Comparison of ENCODE assay signal across 27 cellular contexts in the genomic region with DNA sequence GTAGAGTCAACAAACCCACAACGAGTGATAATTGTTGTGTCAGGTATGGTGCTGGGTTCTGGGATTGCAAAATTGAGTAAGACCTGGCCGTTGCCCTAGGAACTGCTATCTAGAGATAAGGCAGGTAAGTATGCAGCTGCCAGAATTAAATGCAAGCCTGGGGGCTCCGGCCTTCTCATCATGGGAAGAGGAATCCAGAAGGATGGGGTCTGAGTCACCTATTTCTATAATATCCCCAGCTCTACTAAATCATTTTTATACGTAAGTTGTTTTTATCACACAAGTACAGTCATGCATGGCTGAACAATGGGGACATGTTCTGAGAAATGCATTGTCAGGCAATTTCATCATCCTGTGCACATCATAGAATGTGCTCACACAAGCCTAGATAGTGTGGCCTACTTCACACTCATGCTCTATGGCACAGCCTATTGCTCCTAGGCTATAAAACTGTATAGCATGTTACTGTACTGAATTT.
DNase-seq lines count a peak whose midpoint lies in the region; FAIRE-seq and TF ChIP-seq lines count a peak whose summit lies in the region.
"Had no signal": no experiment of that assay in that cellular context is flagged by ENCODE, and none has a peak within 500 bp of the region (broad histone marks: within the 10 kb centered on the region; RNA-seq: fewer than 3 reads in every experiment).

No MANE protein-coding gene starts in this region.

- peaks cover 19% of the 10 kb centered on the region for H3K9me3 Mint-ChIP-seq in Caco-2 (ENCODE audit: unreplicated experiment)
- H3K9me3 Mint-ChIP-seq: activated naive CD8-positive, alpha-beta T cell treated with anti-CD3 and anti-CD28 coated beads, Interleukin-2, amount 50 U/mL, for 24 hours; activated T-helper 2 cell treated with anti-CD3 and anti-CD28 coated beads, Interferon-gamma antibody, Interleukin-2, Interleukin-4, amounts not matched to agents 10 μg/mL and 5 μg/mL and 100 μg/mL, durations not matched to agents 14 hours and 24 hours and 36 hours; CD8-positive, alpha-beta memory T cell; mesothelial cell of epicardium; natural killer cell treated with Interleukin-12 subunit alpha and Interleukin-12 subunit beta and Interleukin-15 and Interleukin-18, amount 100 ng/mL, for 72 hours; T-cell had no signal

- H3K9me2 ChIP-seq in OCI-LY7 (ENCODE audit: insufficient read depth, low read length): no peaks in the 10 kb centered on the region

- TF ChIP-seq POLR2A in erythroblast (IDR thresholded peaks at IDR 0.05; ENCODE audit: low read length): no peak
- TF ChIP-seq POLR2A in H54 (IDR thresholded peaks at IDR 0.05; ENCODE audit: low read depth, low read length): no peak

- no peaks in the 10 kb centered on the region for H3K79me2 ChIP-seq in OCI-LY7 (ENCODE audit: insufficient read depth, low read depth, low read length)

- H3K4me3 ChIP-seq in Caco-2 (ENCODE audit: low read depth, low read length): no peak overlapping the region
- no peak overlapping the region for H3K4me3 ChIP-seq in OCI-LY7 (ENCODE audit: low read depth, low read length, poor library complexity, severe bottlenecking)
- H3K4me3 ChIP-seq: gastrocnemius medialis had no signal

- POLR2A ChIA-PET in Caco-2 (lab: Charles Lee): no interaction called here
- POLR2A ChIA-PET in OCI-LY7 (lab: Charles Lee): interaction anchor here (0.5 kb wide), 1 partner anchor 126 kb away, joined by 5 read pairs; no protein-coding TSS in a partner anchor

- H3K4me1 ChIP-seq in Caco-2 (peaks cover 35% of the 10 kb centered on the region), OCI-LY7 (ENCODE audit: insufficient read depth, low read length, poor library complexity, severe bottlenecking) (no peaks in the 10 kb centered on the region)
- H3K4me1 ChIP-seq: gastrocnemius medialis had no signal

- H3K27me3 Mint-ChIP-seq in Caco-2 (ENCODE audit: insufficient read depth, unreplicated experiment): no peaks in the 10 kb centered on the region
- H3K27me3 Mint-ChIP-seq: activated naive CD8-positive, alpha-beta T cell treated with anti-CD3 and anti-CD28 coated beads, Interleukin-2, amount 50 U/mL, for 24 hours had no signal

- no peaks in the 10 kb centered on the region for H3K27me3 ChIP-seq in Caco-2 (replicated peaks; ENCODE audit: control insufficient read depth, insufficient read depth, low read length)
- H3K27me3 ChIP-seq: gastrocnemius medialis had no signal

- H4K20me1 ChIP-seq in OCI-LY7 (ENCODE audit: insufficient read depth, low read length): no peaks in the 10 kb centered on the region

- H3K27ac ChIP-seq in OCI-LY7 (ENCODE audit: low read depth, low read length, poor library complexity, severe bottlenecking): no peak overlapping the region
- H3K27ac ChIP-seq: gastrocnemius medialis, KMS-11 had no signal

- H3K4me2 ChIP-seq in OCI-LY7 (ENCODE audit: low read length): no peak overlapping the region
- H3K4me2 ChIP-seq: KMS-11 had no signal

- H3K4me1 Mint-ChIP-seq in Caco-2 (ENCODE audit: low read depth, unreplicated experiment): peaks cover 54% of the 10 kb centered on the region
- H3K4me1 Mint-ChIP-seq: activated naive CD8-positive, alpha-beta T cell treated with anti-CD3 and anti-CD28 coated beads, Interleukin-2, amount 50 U/mL, for 24 hours; CD8-positive, alpha-beta memory T cell; T-cell had no signal

- no peaks in the 10 kb centered on the region for H3K9me3 ChIP-seq in Caco-2
- H3K9me3 ChIP-seq in OCI-LY7 (ENCODE audit: low read length): no peaks in the 10 kb centered on the region
- H3K9me3 ChIP-seq: gastrocnemius medialis had no signal

- intact Hi-C loops in Caco-2 (cut with micrococcal nuclease; ENCODE audit: unreplicated experiment) (loop anchor here (1.0 kb wide), 1 partner anchor 12 kb away; no protein-coding TSS in a partner anchor), OCI-LY7 (cut with micrococcal nuclease; ENCODE audit: unreplicated experiment) (no loop called here)

- CTCF ChIA-PET in Caco-2 (lab: Charles Lee): interaction anchor here (1.4 kb wide), 1 partner anchor 26 kb away, joined by 3 read pairs; no protein-coding TSS in a partner anchor
- CTCF ChIA-PET in OCI-LY7 (lab: Charles Lee; ENCODE audit: unreplicated experiment): no interaction called here

- DNase-seq in Caco-2: peak; percentile 73 to 81
- DNase-seq in NCI-H82 treated with DMSO at 0.1 percent for 48 hours (lab: John Stamatoyannopoulos, UW; ENCODE audit: unreplicated experiment): peak; percentile 25
- peak; percentile 5 to 38 for DNase-seq in erythroblast (lab: John Stamatoyannopoulos, UW)
- peak; percentile 17 for DNase-seq in non-pigmented ciliary epithelial cell (ENCODE audit: low read depth)
- DNase-seq in HCEC 1CT: no peak
- DNase-seq in cortex of kidney (lab: John Stamatoyannopoulos, UW): no peak
- no peak for DNase-seq in OCI-LY7 (ENCODE audit: low spot score)
- DNase-seq in H54 (ENCODE audit: insufficient read length, low spot score): no peak
- DNase-seq: activated CD4-positive, alpha-beta T cell treated with anti-CD3 and anti-CD28 coated beads, Interleukin-2, amount 10 ng/mL, durations not matched to agents 24 days and 14 days; activated naive CD8-positive, alpha-beta T cell treated with anti-CD3 and anti-CD28 coated beads, Interleukin-2, amount 50 U/mL, for 24 hours; CD8-positive, alpha-beta memory T cell; DMS79; gastrocnemius medialis; left colon; NCI-H1092; NCI-H2081 treated with DMSO at 0.1 percent for 48 hours; NCI-H526; SHP77 treated with DMSO at 0.1 percent for 48 hours; stimulated activated naive CD4-positive, alpha-beta T cell; T-cell had no signal

- H3K36me3 ChIP-seq in Caco-2 (ENCODE audit: control insufficient read depth, insufficient read depth, low read length) (no peaks in the 10 kb centered on the region), OCI-LY7 (ENCODE audit: insufficient read depth, low read length) (no peaks in the 10 kb centered on the region)
- H3K36me3 ChIP-seq: gastrocnemius medialis had no signal

- peak overlapping the region; percentile 89 for H3K27ac Mint-ChIP-seq in Caco-2 (ENCODE audit: unreplicated experiment)
- H3K27ac Mint-ChIP-seq: activated CD4-positive, alpha-beta T cell treated with anti-CD3 and anti-CD28 coated beads, Interleukin-2, amount 10 ng/mL, durations not matched to agents 24 days and 14 days; activated naive CD8-positive, alpha-beta T cell treated with anti-CD3 and anti-CD28 coated beads, Interleukin-2, amount 50 U/mL, for 24 hours; activated T-helper 2 cell treated with anti-CD3 and anti-CD28 coated beads, Interferon-gamma antibody, Interleukin-2, Interleukin-4, amounts not matched to agents 10 μg/mL and 5 μg/mL and 100 μg/mL, durations not matched to agents 14 hours and 24 hours and 36 hours; CD8-positive, alpha-beta memory T cell; mesothelial cell of epicardium; natural killer cell treated with Interleukin-12 subunit alpha and Interleukin-12 subunit beta and Interleukin-15 and Interleukin-18, amount 100 ng/mL, for 72 hours; T-cell had no signal

- TF ChIP-seq CTCF in Caco-2 (IDR thresholded peaks at IDR 0.05; ENCODE audit: insufficient read depth in 1 of 2, low read depth in 1 of 2, low read length in 1 of 2, severe bottlenecking in 1 of 2, unreplicated experiment in 1 of 2) (no peak), OCI-LY7 (conservative IDR thresholded peaks at IDR 0.05; ENCODE audit: low read length) (no peak)

- no peak overlapping the region for H2AFZ ChIP-seq in OCI-LY7 (ENCODE audit: low read length)

- BruUV-seq in Caco-2 (replicated peaks; lab: Mats Ljungman, UMichigan): no TSS peak
- BruUV-seq in OCI-LY7 (replicated peaks; lab: Mats Ljungman, UMichigan): no TSS peak

- peaks cover 6% of the 10 kb centered on the region for H3K36me3 Mint-ChIP-seq in Caco-2 (ENCODE audit: insufficient read depth, unreplicated experiment)
- H3K36me3 Mint-ChIP-seq: CD8-positive, alpha-beta memory T cell; mesothelial cell of epicardium; natural killer cell treated with Interleukin-12 subunit alpha and Interleukin-12 subunit beta and Interleukin-15 and Interleukin-18, amount 100 ng/mL, for 72 hours; T-cell had no signal

- FAIRE-seq in H54 (lab: Jason Lieb, UNC): no peak
- FAIRE-seq: endothelial cell of umbilical vein, GM12892, H1 had no signal

- no peak overlapping the region for H3K4me3 Mint-ChIP-seq in Caco-2 (ENCODE audit: unreplicated experiment)
- H3K4me3 Mint-ChIP-seq: activated CD4-positive, alpha-beta T cell treated with anti-CD3 and anti-CD28 coated beads, Interleukin-2, amount 10 ng/mL, durations not matched to agents 24 days and 14 days; activated naive CD8-positive, alpha-beta T cell treated with anti-CD3 and anti-CD28 coated beads, Interleukin-2, amount 50 U/mL, for 24 hours; CD8-positive, alpha-beta memory T cell; mesothelial cell of epicardium; natural killer cell treated with Interleukin-12 subunit alpha and Interleukin-12 subunit beta and Interleukin-15 and Interleukin-18, amount 100 ng/mL, for 72 hours; T-cell had no signal

Comparison
In these comparisons a context has a peak if more than half of its experiments do, and no peak if none do; other contexts are left out.
1. DNase-seq: peak in Caco-2 (2 of 2), NCI-H82 treated with DMSO at 0.1 percent for 48 hours (single experiment), erythroblast (2 of 2) and non-pigmented ciliary epithelial cell (single experiment); none in HCEC 1CT (single experiment), cortex of kidney (single experiment), OCI-LY7 (single experiment) and H54 (single experiment).